18 cellular contexts compared by ENCODE assay signal in genomic region chr4:3186609-3187008, GRCh38.
"Had no signal": no experiment of that assay in that cellular context is flagged by ENCODE, and none has a peak within 500 bp of the region (broad histone marks: within the 10 kb centered on the region; RNA-seq: fewer than 3 reads in every experiment).

No MANE protein-coding gene starts in this region.

- H3K9me3 ChIP-seq: esophagus squamous epithelium, left ventricle myocardium inferior, psoas muscle, sigmoid colon, upper lobe of left lung, uterus had no signal

- H3K36me3 ChIP-seq: uterus had no signal

- DNase-seq: effector memory CD4-positive, alpha-beta T cell; esophagus squamous epithelium; foreskin melanocyte; kidney; left cardiac atrium; left ventricle myocardium inferior; mesenchymal stem cell; midbrain; nephron progenitor cell; psoas muscle; retina; sigmoid colon; stimulated activated CD4-positive, alpha-beta T cell treated with anti-CD3 and anti-CD28 coated beads, Interleukin-12 subunit alpha, Interleukin-12 subunit beta, amount 100 ng/mL, for 4 hours; stimulated activated naive CD4-positive, alpha-beta T cell treated with Interleukin-2 at 50 U/mL for 16 hours; upper lobe of left lung; uterus had no signal

- H3K4me3 ChIP-seq: esophagus squamous epithelium, left ventricle myocardium inferior, lung, psoas muscle, sigmoid colon, skin epidermis, upper lobe of left lung, uterus had no signal

- H3K9me3 Mint-ChIP-seq: nephron progenitor cell had no signal

- ATAC-seq: left cardiac atrium, psoas muscle had no signal

- H3K4me3 Mint-ChIP-seq: nephron progenitor cell had no signal

- H3K4me1 ChIP-seq: esophagus squamous epithelium, left ventricle myocardium inferior, psoas muscle, sigmoid colon, upper lobe of left lung, uterus had no signal

- H3K27me3 ChIP-seq: esophagus squamous epithelium, sigmoid colon, upper lobe of left lung, uterus had no signal

- H3K27ac ChIP-seq: esophagus squamous epithelium, left ventricle myocardium inferior, psoas muscle, sigmoid colon, skin epidermis, upper lobe of left lung, uterus had no signal
